Comparison of ENCODE assay signal across 19 cellular contexts in the genomic region with DNA sequence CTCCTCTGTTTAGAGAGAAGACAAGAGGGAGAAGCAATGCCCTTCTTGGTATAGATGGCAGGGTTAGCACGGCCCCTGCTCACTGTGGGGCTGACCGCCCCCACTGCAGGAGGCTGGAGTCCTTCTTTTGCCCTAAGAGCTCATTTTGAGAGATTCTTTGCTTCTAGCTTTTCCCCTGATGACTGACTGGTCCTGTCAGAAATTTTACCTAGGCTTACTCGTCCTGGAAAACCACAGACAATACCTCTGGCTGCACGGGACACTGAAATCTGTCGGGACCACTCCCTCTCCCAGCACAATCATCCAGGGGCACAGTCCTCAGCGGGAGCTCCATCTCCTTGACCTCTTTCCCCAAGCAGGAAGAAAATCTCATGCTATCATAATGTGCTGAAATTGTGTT.
A peak's percentile ranks its signal among the peaks of the same experiment; 100 is the strongest.
DNase-seq lines count a peak whose midpoint lies in the region; ATAC-seq, FAIRE-seq and TF ChIP-seq lines count a peak whose summit lies in the region.
"Had no signal": no experiment of that assay in that cellular context is flagged by ENCODE, and none has a peak within 500 bp of the region (broad histone marks: within the 10 kb centered on the region; RNA-seq: fewer than 3 reads in every experiment).

No MANE protein-coding gene starts in this region.

- no peak overlapping the region for H2AFZ ChIP-seq in SK-N-SH (ENCODE audit: low read depth)
- H2AFZ ChIP-seq: GM23248 had no signal

- H3K4me1 ChIP-seq in esophagus muscularis mucosa (no peaks in the 10 kb centered on the region), SK-N-SH (ENCODE audit: control insufficient read depth in 1 of 2, insufficient read depth in 2 of 2, low read depth in 1 of 2, low read length in 1 of 2) (no peaks in the 10 kb centered on the region)
- H3K4me1 ChIP-seq: BE2C, HAP-1 had no signal

- POLR2A ChIA-PET in SK-N-SH (lab: Yijun Ruan, JAX) = no interaction called here

- H3K36me3 Mint-ChIP-seq in central memory CD8-positive, alpha-beta T cell (ENCODE audit: insufficient read depth) = no peaks in the 10 kb centered on the region
- H3K36me3 Mint-ChIP-seq: CD4-positive, alpha-beta memory T cell had no signal

- FAIRE-seq in GM12891 (lab: Jason Lieb, UNC) = no peak
- FAIRE-seq: A549, D721Med, K562 had no signal

- TF ChIP-seq CTCF in esophagus muscularis mucosa (IDR thresholded peaks at IDR 0.05) (no peak), SK-N-SH (IDR thresholded peaks at IDR 0.05) (no peak)

- H3K79me2 ChIP-seq in SK-N-SH (ENCODE audit: insufficient read depth) = no peaks in the 10 kb centered on the region

- intact Hi-C loops in esophagus muscularis mucosa (cut with DNase I) = no loop called here

- no peaks in the 10 kb centered on the region for H3K36me3 ChIP-seq in KOPT-K1 (ENCODE audit: insufficient read depth, low read length)
- no peaks in the 10 kb centered on the region for H3K36me3 ChIP-seq in esophagus muscularis mucosa
- H3K36me3 ChIP-seq in SK-N-SH (replicated peaks in 1 of 2; ENCODE audit: control insufficient read depth in 1 of 2, insufficient read depth in 2 of 2, low read length in 1 of 2) = no peaks in the 10 kb centered on the region
- H3K36me3 ChIP-seq: BE2C, HAP-1 had no signal

- no peak overlapping the region for H3K4me2 ChIP-seq in SK-N-SH
- H3K4me2 ChIP-seq: A549 had no signal

- no peaks in the 10 kb centered on the region for H3F3A ChIP-seq in SK-N-SH (replicated peaks; ENCODE audit: insufficient read depth)

- H3K27ac ChIP-seq in KOPT-K1 (ENCODE audit: low read depth, low read length, poor library complexity, severe bottlenecking) (peak overlapping the region; percentile 95), esophagus muscularis mucosa (replicated peaks in 1 of 4) (no peak overlapping the region), SK-N-SH (ENCODE audit: low read depth in 2 of 2, low read length in 1 of 2) (no peak overlapping the region)
- H3K27ac ChIP-seq: A549, C4-2B, GM23248, HL-60 had no signal

- no peaks in the 10 kb centered on the region for H3K9me2 ChIP-seq in SK-N-SH

- H3K4me1 Mint-ChIP-seq in central memory CD8-positive, alpha-beta T cell = peaks cover 27% of the 10 kb centered on the region

- no peak overlapping the region for H3K4me3 ChIP-seq in esophagus muscularis mucosa
- no peak overlapping the region for H3K4me3 ChIP-seq in SK-N-SH (ENCODE audit: low read depth in 2 of 2, low read length in 1 of 2)
- H3K4me3 ChIP-seq: A549, GM23248, HAP-1, K562 had no signal

- no peaks in the 10 kb centered on the region for H4K20me1 ChIP-seq in SK-N-SH (ENCODE audit: insufficient read depth)

- H3K9ac ChIP-seq in SK-N-SH = no peak overlapping the region
- H3K9ac ChIP-seq: GM23248 had no signal

- TF ChIP-seq POLR2A in esophagus muscularis mucosa (IDR thresholded peaks at IDR 0.05; ENCODE audit: low read depth) = no peak
- no peak for TF ChIP-seq POLR2A in GM12891 (IDR thresholded peaks at IDR 0.05; ENCODE audit: low read depth, low read length)

- H3K27me3 Mint-ChIP-seq in central memory CD8-positive, alpha-beta T cell = peaks cover 54% of the 10 kb centered on the region

- ATAC-seq in central memory CD8-positive, alpha-beta T cell (replicated peaks; ENCODE audit: extremely low read depth, poor library complexity, severe bottlenecking) = no peak
- ATAC-seq: K562 had no signal

- TF ChIP-seq RAD21 in SK-N-SH (IDR thresholded peaks at IDR 0.05; ENCODE audit: low read length) = no peak

- no peak for TF ChIP-seq EP300 in esophagus muscularis mucosa (IDR thresholded peaks at IDR 0.05)
- no peak for TF ChIP-seq EP300 in SK-N-SH (IDR thresholded peaks at IDR 0.05; ENCODE audit: borderline replicate concordance in 1 of 2, low read depth in 1 of 2, low read length in 1 of 2)

- H3K27ac Mint-ChIP-seq in central memory CD8-positive, alpha-beta T cell (ENCODE audit: low read depth) = no peak overlapping the region
- H3K27ac Mint-ChIP-seq: CD4-positive, alpha-beta memory T cell had no signal

- WGBS in esophagus muscularis mucosa = 70% methylated on average over 6 of the region's 6 CpGs
- 19% methylated on average over 6 of the region's 6 CpGs for WGBS in SK-N-SH (ENCODE audit: low lambda C conversion rate)

- H3K4me3 Mint-ChIP-seq in central memory CD8-positive, alpha-beta T cell = peak overlapping the region; percentile 50
- H3K4me3 Mint-ChIP-seq: CD4-positive, alpha-beta memory T cell had no signal

- H3K27me3 ChIP-seq in esophagus muscularis mucosa (no peaks in the 10 kb centered on the region), SK-N-SH (ENCODE audit: insufficient read depth) (no peaks in the 10 kb centered on the region)
- H3K27me3 ChIP-seq: BE2C had no signal

- DNase-seq in central memory CD8-positive, alpha-beta T cell (ENCODE audit: low spot score in 2 of 2) = no peak
- peak; percentile 78 for DNase-seq in esophagus muscularis mucosa (ENCODE audit: extremely low spot score)
- DNase-seq in SK-N-SH = no peak
- no peak for DNase-seq in GM12891 (ENCODE audit: insufficient read length, low spot score)
- no peak for DNase-seq in activated CD4-positive, CD25-positive, alpha-beta regulatory T cell treated with anti-CD3 and anti-CD28 coated beads, Interleukin-2, amount 50 U/mL, for 72 hours
- DNase-seq in NCI-H345 treated with DMSO at 0.1 percent for 48 hours (lab: John Stamatoyannopoulos, UW; ENCODE audit: unreplicated experiment) = no peak
- DNase-seq: BE2C; CD4-positive, alpha-beta memory T cell; DMS153; DMS79 treated with DMSO at 0.1 percent for 48 hours; GDM1; GM23248 had no signal

- no peaks in the 10 kb centered on the region for H3K9me3 Mint-ChIP-seq in central memory CD8-positive, alpha-beta T cell

- CTCF ChIA-PET in SK-N-SH (lab: Yijun Ruan, JAX) = no interaction called here

- H3K9me3 ChIP-seq in KOPT-K1 (ENCODE audit: insufficient read depth, low read length, poor library complexity, severe bottlenecking) (no peaks in the 10 kb centered on the region), esophagus muscularis mucosa (no peaks in the 10 kb centered on the region), SK-N-SH (no peaks in the 10 kb centered on the region)
- H3K9me3 ChIP-seq: A549, BE2C, HAP-1 had no signal

TF ChIP-seq in SK-N-SH, 30 proteins besides CTCF, POLR2A, EP300 and RAD21:
- TF ChIP-seq YY1 (IDR thresholded peaks at IDR 0.05; ENCODE audit: low read depth) (no peak), MEF2A (IDR thresholded peaks at IDR 0.05; ENCODE audit: borderline replicate concordance, low read depth) (no peak)
- TF ChIP-seq, protein P1, sequence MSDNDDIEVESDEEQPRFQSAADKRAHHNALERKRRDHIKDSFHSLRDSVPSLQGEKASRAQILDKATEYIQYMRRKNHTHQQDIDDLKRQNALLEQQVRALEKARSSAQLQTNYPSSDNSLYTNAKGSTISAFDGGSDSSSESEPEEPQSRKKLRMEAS (IDR thresholded peaks at IDR 0.05; ENCODE audit: low read depth) = no peak

TF ChIP-seq in GM12891, 5 proteins besides CTCF, POLR2A, EP300 and RAD21:
- no peak for TF ChIP-seq POU2F2 (IDR thresholded peaks at IDR 0.05; ENCODE audit: low read depth, low read length)
- no peak for TF ChIP-seq TAF1 (IDR thresholded peaks at IDR 0.05; ENCODE audit: low read depth, low read length)
- TF ChIP-seq PAX5 (IDR thresholded peaks at IDR 0.05; ENCODE audit: insufficient read depth, low read length, severe bottlenecking) = no peak
- TF ChIP-seq POLR2AphosphoS5 (IDR thresholded peaks at IDR 0.05; ENCODE audit: low read depth, low read length) = no peak
- TF ChIP-seq SPI1 (IDR thresholded peaks at IDR 0.05; ENCODE audit: low read depth, low read length) = no peak
TF ChIP-seq in GM12891: peak in this region for 0.
